Comparison of ENCODE assay signal across 9 cellular contexts in the genomic region with DNA sequence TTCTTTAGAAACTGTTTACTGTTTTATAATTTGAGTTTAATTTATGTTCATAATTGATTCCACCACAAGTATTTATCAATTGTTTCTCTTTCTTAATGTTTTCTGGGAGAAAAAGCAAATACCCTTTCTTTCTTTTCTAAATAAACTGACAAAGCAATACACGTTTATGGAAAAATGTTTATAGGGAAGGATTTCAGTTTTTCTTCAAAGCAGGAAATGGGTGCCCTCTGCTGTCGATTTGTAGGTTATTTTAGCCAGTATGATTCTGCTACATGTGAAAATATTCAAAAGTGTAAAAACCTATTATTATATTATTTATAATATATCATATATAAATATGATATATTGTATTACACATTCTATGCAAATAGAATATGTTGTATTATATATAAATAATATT.
DNase-seq lines count a peak whose midpoint lies in the region; ATAC-seq, FAIRE-seq and TF ChIP-seq lines count a peak whose summit lies in the region.
"Had no signal": no experiment of that assay in that cellular context is flagged by ENCODE, and none has a peak within 500 bp of the region (broad histone marks: within the 10 kb centered on the region; RNA-seq: fewer than 3 reads in every experiment).

No MANE protein-coding gene starts in this region.

- H3K27me3 Mint-ChIP-seq in Caco-2 (ENCODE audit: insufficient read depth, unreplicated experiment) (no peaks in the 10 kb centered on the region), astrocyte (ENCODE audit: low read depth, unreplicated experiment) (no peaks in the 10 kb centered on the region)
- H3K27me3 Mint-ChIP-seq in stimulated activated memory B cell treated with anti-CD40 and anti-IgM and Interleukin-4, amounts not matched to agents 10 μg/mL and 1 μg/mL and 100 μg/mL, for 72 hours = no peaks in the 10 kb centered on the region

- H3K9me3 Mint-ChIP-seq in Caco-2 (ENCODE audit: unreplicated experiment) (no peaks in the 10 kb centered on the region), astrocyte (ENCODE audit: unreplicated experiment) (no peaks in the 10 kb centered on the region)
- peaks cover 3% of the 10 kb centered on the region for H3K9me3 Mint-ChIP-seq in stimulated activated memory B cell treated with anti-CD40 and anti-IgM and Interleukin-4, amounts not matched to agents 10 μg/mL and 1 μg/mL and 100 μg/mL, for 72 hours

- CTCF ChIA-PET in Caco-2 (lab: Charles Lee) = no interaction called here

- no peak overlapping the region for H2AFZ ChIP-seq in Loucy (ENCODE audit: low read length)
- H2AFZ ChIP-seq in astrocyte (ENCODE audit: low read depth, low read length) = no peak overlapping the region

- no peak overlapping the region for H3K27ac Mint-ChIP-seq in Caco-2 (ENCODE audit: unreplicated experiment)
- no peak overlapping the region for H3K27ac Mint-ChIP-seq in astrocyte (ENCODE audit: unreplicated experiment)
- no peak overlapping the region for H3K27ac Mint-ChIP-seq in stimulated activated memory B cell treated with anti-CD40 and anti-IgM and Interleukin-4, amounts not matched to agents 10 μg/mL and 1 μg/mL and 100 μg/mL, for 72 hours

- H3K4me1 Mint-ChIP-seq in Caco-2 (ENCODE audit: low read depth, unreplicated experiment) (no peaks in the 10 kb centered on the region), astrocyte (ENCODE audit: low read depth, unreplicated experiment) (peaks cover 2% of the 10 kb centered on the region)
- no peaks in the 10 kb centered on the region for H3K4me1 Mint-ChIP-seq in stimulated activated memory B cell treated with anti-CD40 and anti-IgM and Interleukin-4, amounts not matched to agents 10 μg/mL and 1 μg/mL and 100 μg/mL, for 72 hours

- TF ChIP-seq CTCF in Caco-2 (IDR thresholded peaks at IDR 0.05; ENCODE audit: insufficient read depth in 1 of 2, low read depth in 1 of 2, low read length in 1 of 2, severe bottlenecking in 1 of 2, unreplicated experiment in 1 of 2) = peak; percentile 30 to 48
- peak; percentile 42 for TF ChIP-seq CTCF in Loucy (conservative IDR thresholded peaks at IDR 0.05; ENCODE audit: low read length)
- TF ChIP-seq CTCF in astrocyte (IDR thresholded peaks at IDR 0.05; ENCODE audit: insufficient read depth, low read depth, low read length) = peak; percentile 37
- TF ChIP-seq CTCF in liver (IDR thresholded peaks at IDR 0.05; ENCODE audit: low read depth, low read length, missing input control) = peak; percentile 16
- TF ChIP-seq CTCF in suprapubic skin (IDR thresholded peaks at IDR 0.05) = no peak

- H3K9ac ChIP-seq in Loucy (ENCODE audit: low read depth, low read length, poor library complexity, severe bottlenecking) (no peak overlapping the region), astrocyte (ENCODE audit: low read length) (no peak overlapping the region), liver (ENCODE audit: low read depth in 1 of 2, low read length in 2 of 2) (no peak overlapping the region)

- POLR2A ChIA-PET in Caco-2 (lab: Charles Lee) = no interaction called here

- no peaks in the 10 kb centered on the region for H3K9me3 ChIP-seq in Caco-2
- H3K9me3 ChIP-seq in Loucy (ENCODE audit: insufficient read depth, low read depth, low read length) = no peaks in the 10 kb centered on the region
- H3K9me3 ChIP-seq in astrocyte (ENCODE audit: insufficient read depth, low read depth, low read length) = no peaks in the 10 kb centered on the region
- H3K9me3 ChIP-seq in liver (ENCODE audit: control insufficient read depth in 4 of 4, low read length in 3 of 4) = no peaks in the 10 kb centered on the region
- no peaks in the 10 kb centered on the region for H3K9me3 ChIP-seq in suprapubic skin

- no peak overlapping the region for H3K27ac ChIP-seq in astrocyte (ENCODE audit: low read depth, low read length)
- H3K27ac ChIP-seq in liver (ENCODE audit: low read depth in 1 of 2, low read length in 2 of 2) = no peak overlapping the region
- H3K27ac ChIP-seq in suprapubic skin = no peak overlapping the region

- ATAC-seq in HG03135 (IDR thresholded peaks at IDR 0.05; ENCODE audit: unreplicated experiment) (no peak), HG02852 (IDR thresholded peaks at IDR 0.05; ENCODE audit: unreplicated experiment) (no peak)
- ATAC-seq in stimulated activated memory B cell treated with anti-CD40 and anti-IgM and Interleukin-4, amounts not matched to agents 10 μg/mL and 1 μg/mL and 100 μg/mL, for 72 hours = no peak

- 3% methylated on average over 2 of the region's 2 CpGs for WGBS in liver
- WGBS in suprapubic skin = 3% methylated on average over 2 of the region's 2 CpGs

- H4K20me1 ChIP-seq in Loucy (ENCODE audit: insufficient read depth, low read length, poor library complexity, severe bottlenecking) (no peaks in the 10 kb centered on the region), astrocyte (ENCODE audit: insufficient read depth, low read length) (no peaks in the 10 kb centered on the region)

- TF ChIP-seq EP300 in suprapubic skin (IDR thresholded peaks at IDR 0.05) = no peak

- BruUV-seq in Caco-2 (replicated peaks; lab: Mats Ljungman, UMichigan) = no TSS peak

- no peak overlapping the region for H3K4me3 ChIP-seq in Caco-2 (ENCODE audit: low read depth, low read length)
- no peak overlapping the region for H3K4me3 ChIP-seq in Loucy (ENCODE audit: low read length, poor library complexity, severe bottlenecking)
- no peak overlapping the region for H3K4me3 ChIP-seq in astrocyte (ENCODE audit: insufficient read depth, low read depth, low read length)
- H3K4me3 ChIP-seq in liver (ENCODE audit: low read depth in 1 of 3, low read length in 3 of 3) = no peak overlapping the region
- no peak overlapping the region for H3K4me3 ChIP-seq in suprapubic skin

- TF ChIP-seq POLR2A in suprapubic skin (IDR thresholded peaks at IDR 0.05) = no peak

- H3K4me2 ChIP-seq in Loucy (ENCODE audit: low read depth, low read length, poor library complexity, severe bottlenecking) (no peak overlapping the region), astrocyte (ENCODE audit: low read length) (no peak overlapping the region)

- H3K36me3 ChIP-seq in Caco-2 (ENCODE audit: control insufficient read depth, insufficient read depth, low read length) (no peaks in the 10 kb centered on the region), Loucy (ENCODE audit: insufficient read depth, low read length) (no peaks in the 10 kb centered on the region), astrocyte (ENCODE audit: insufficient read depth, low read length) (no peaks in the 10 kb centered on the region), liver (ENCODE audit: control insufficient read depth in 4 of 4, insufficient read depth in 3 of 4, low read depth in 1 of 4, low read length in 3 of 4) (no peaks in the 10 kb centered on the region), suprapubic skin (no peaks in the 10 kb centered on the region)

- no peaks in the 10 kb centered on the region for H3F3A ChIP-seq in Loucy (ENCODE audit: low read depth)

- H3K4me3 Mint-ChIP-seq in Caco-2 (ENCODE audit: unreplicated experiment) (no peak overlapping the region), astrocyte (ENCODE audit: unreplicated experiment) (no peak overlapping the region)
- H3K4me3 Mint-ChIP-seq in stimulated activated memory B cell treated with anti-CD40 and anti-IgM and Interleukin-4, amounts not matched to agents 10 μg/mL and 1 μg/mL and 100 μg/mL, for 72 hours = no peak overlapping the region

- H3K27me3 ChIP-seq in Caco-2 (replicated peaks; ENCODE audit: control insufficient read depth, insufficient read depth, low read length) (no peaks in the 10 kb centered on the region), Loucy (ENCODE audit: insufficient read depth, low read length, poor library complexity, severe bottlenecking) (no peaks in the 10 kb centered on the region), astrocyte (ENCODE audit: insufficient read depth, low read length) (no peaks in the 10 kb centered on the region), liver (ENCODE audit: control insufficient read depth in 4 of 4, insufficient read depth in 4 of 4, low read length in 3 of 4) (peaks cover 0 to 3% (median 0%) of the 10 kb centered on the region in 4 donors), suprapubic skin (no peaks in the 10 kb centered on the region)

- H3K4me1 ChIP-seq in Caco-2 = no peaks in the 10 kb centered on the region
- no peaks in the 10 kb centered on the region for H3K4me1 ChIP-seq in Loucy (ENCODE audit: insufficient read depth, low read length, poor library complexity, severe bottlenecking)
- H3K4me1 ChIP-seq in astrocyte (ENCODE audit: insufficient read depth, low read length) = no peaks in the 10 kb centered on the region
- H3K4me1 ChIP-seq in liver (ENCODE audit: control insufficient read depth in 4 of 4, insufficient read depth in 4 of 4, low read length in 3 of 4) = no peaks in the 10 kb centered on the region
- H3K4me1 ChIP-seq in suprapubic skin = no peaks in the 10 kb centered on the region

- intact Hi-C loops in Caco-2 (cut with micrococcal nuclease; ENCODE audit: unreplicated experiment) = loop anchor here (1.0 to 5.0 kb wide), 3 partner anchors 83 to 1167 kb away; no protein-coding TSS in a partner anchor

- no peaks in the 10 kb centered on the region for H3K79me2 ChIP-seq in Loucy (ENCODE audit: insufficient read depth, low read length)
- no peaks in the 10 kb centered on the region for H3K79me2 ChIP-seq in astrocyte (ENCODE audit: insufficient read depth, low read length)

- peak; percentile 63 to 66 for TF ChIP-seq RAD21 in liver (IDR thresholded peaks at IDR 0.05)

- FAIRE-seq in astrocyte (lab: Jason Lieb, UNC) = no peak

- H3K9me2 ChIP-seq in Loucy (replicated peaks; ENCODE audit: low read depth, low read length) = no peaks in the 10 kb centered on the region

- no peaks in the 10 kb centered on the region for H3K36me3 Mint-ChIP-seq in Caco-2 (ENCODE audit: insufficient read depth, unreplicated experiment)
- H3K36me3 Mint-ChIP-seq in astrocyte (ENCODE audit: low read depth, unreplicated experiment) = no peaks in the 10 kb centered on the region
- no peaks in the 10 kb centered on the region for H3K36me3 Mint-ChIP-seq in stimulated activated memory B cell treated with anti-CD40 and anti-IgM and Interleukin-4, amounts not matched to agents 10 μg/mL and 1 μg/mL and 100 μg/mL, for 72 hours

- DNase-seq in Caco-2 = peak in 1 of 2 experiments; percentile 19
- DNase-seq in astrocyte (ENCODE audit: low read depth) = peak; percentile 3
- DNase-seq in suprapubic skin (ENCODE audit: low spot score in 2 of 2) = no peak
- DNase-seq: substantia nigra had no signal

TF ChIP-seq in liver, 16 proteins besides CTCF, POLR2A, EP300 and RAD21 (continues in another document):
- TF ChIP-seq FOXA1 (IDR thresholded peaks at IDR 0.05) (no peak), HNF4A (conservative IDR thresholded peaks at IDR 0.05) (no peak), FOXA2 (IDR thresholded peaks at IDR 0.05) (no peak), NR2F2 (IDR thresholded peaks at IDR 0.05) (no peak), GABPA (IDR thresholded peaks at IDR 0.05 in 1 of 2, conservative IDR thresholded peaks at IDR 0.05 in 1 of 2) (no peak)
- TF ChIP-seq, protein P1, sequence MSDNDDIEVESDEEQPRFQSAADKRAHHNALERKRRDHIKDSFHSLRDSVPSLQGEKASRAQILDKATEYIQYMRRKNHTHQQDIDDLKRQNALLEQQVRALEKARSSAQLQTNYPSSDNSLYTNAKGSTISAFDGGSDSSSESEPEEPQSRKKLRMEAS (IDR thresholded peaks at IDR 0.05) = no peak

Comparison
In these comparisons a context has a peak if more than half of its experiments do, and no peak if none do; other contexts are left out.
1. CTCF ChIP-seq: peak in Caco-2 (2 of 2), Loucy (single experiment), astrocyte (single experiment) and liver (single experiment); none in suprapubic skin (0 of 2).